ENCODE assay signal across 2 cellular contexts in the genomic region with DNA sequence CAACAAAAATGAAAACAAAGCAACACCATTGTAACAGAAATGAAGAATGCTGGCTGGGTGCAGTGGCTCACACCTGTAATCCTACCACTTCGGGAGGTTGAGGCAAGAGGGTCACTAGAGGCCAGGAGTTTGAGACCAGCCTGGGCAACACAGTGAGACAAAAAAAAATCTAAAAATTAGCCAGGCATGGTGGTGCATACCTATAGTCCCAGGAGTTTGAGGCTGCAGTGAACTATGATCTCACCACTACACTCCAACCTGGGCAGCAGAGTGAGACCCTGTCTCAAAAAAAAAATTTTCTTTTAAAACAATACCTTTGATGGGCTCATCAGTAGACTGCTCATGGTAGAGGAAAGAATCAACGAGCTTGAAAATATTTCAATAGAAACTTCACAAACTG.
TF ChIP-seq lines count a peak whose summit lies in the region.

No MANE protein-coding gene starts in this region.

TF ChIP-seq in GM23338, 12 proteins besides CTCF, POLR2A, EP300 and RAD21:
- TF ChIP-seq, protein P1, sequence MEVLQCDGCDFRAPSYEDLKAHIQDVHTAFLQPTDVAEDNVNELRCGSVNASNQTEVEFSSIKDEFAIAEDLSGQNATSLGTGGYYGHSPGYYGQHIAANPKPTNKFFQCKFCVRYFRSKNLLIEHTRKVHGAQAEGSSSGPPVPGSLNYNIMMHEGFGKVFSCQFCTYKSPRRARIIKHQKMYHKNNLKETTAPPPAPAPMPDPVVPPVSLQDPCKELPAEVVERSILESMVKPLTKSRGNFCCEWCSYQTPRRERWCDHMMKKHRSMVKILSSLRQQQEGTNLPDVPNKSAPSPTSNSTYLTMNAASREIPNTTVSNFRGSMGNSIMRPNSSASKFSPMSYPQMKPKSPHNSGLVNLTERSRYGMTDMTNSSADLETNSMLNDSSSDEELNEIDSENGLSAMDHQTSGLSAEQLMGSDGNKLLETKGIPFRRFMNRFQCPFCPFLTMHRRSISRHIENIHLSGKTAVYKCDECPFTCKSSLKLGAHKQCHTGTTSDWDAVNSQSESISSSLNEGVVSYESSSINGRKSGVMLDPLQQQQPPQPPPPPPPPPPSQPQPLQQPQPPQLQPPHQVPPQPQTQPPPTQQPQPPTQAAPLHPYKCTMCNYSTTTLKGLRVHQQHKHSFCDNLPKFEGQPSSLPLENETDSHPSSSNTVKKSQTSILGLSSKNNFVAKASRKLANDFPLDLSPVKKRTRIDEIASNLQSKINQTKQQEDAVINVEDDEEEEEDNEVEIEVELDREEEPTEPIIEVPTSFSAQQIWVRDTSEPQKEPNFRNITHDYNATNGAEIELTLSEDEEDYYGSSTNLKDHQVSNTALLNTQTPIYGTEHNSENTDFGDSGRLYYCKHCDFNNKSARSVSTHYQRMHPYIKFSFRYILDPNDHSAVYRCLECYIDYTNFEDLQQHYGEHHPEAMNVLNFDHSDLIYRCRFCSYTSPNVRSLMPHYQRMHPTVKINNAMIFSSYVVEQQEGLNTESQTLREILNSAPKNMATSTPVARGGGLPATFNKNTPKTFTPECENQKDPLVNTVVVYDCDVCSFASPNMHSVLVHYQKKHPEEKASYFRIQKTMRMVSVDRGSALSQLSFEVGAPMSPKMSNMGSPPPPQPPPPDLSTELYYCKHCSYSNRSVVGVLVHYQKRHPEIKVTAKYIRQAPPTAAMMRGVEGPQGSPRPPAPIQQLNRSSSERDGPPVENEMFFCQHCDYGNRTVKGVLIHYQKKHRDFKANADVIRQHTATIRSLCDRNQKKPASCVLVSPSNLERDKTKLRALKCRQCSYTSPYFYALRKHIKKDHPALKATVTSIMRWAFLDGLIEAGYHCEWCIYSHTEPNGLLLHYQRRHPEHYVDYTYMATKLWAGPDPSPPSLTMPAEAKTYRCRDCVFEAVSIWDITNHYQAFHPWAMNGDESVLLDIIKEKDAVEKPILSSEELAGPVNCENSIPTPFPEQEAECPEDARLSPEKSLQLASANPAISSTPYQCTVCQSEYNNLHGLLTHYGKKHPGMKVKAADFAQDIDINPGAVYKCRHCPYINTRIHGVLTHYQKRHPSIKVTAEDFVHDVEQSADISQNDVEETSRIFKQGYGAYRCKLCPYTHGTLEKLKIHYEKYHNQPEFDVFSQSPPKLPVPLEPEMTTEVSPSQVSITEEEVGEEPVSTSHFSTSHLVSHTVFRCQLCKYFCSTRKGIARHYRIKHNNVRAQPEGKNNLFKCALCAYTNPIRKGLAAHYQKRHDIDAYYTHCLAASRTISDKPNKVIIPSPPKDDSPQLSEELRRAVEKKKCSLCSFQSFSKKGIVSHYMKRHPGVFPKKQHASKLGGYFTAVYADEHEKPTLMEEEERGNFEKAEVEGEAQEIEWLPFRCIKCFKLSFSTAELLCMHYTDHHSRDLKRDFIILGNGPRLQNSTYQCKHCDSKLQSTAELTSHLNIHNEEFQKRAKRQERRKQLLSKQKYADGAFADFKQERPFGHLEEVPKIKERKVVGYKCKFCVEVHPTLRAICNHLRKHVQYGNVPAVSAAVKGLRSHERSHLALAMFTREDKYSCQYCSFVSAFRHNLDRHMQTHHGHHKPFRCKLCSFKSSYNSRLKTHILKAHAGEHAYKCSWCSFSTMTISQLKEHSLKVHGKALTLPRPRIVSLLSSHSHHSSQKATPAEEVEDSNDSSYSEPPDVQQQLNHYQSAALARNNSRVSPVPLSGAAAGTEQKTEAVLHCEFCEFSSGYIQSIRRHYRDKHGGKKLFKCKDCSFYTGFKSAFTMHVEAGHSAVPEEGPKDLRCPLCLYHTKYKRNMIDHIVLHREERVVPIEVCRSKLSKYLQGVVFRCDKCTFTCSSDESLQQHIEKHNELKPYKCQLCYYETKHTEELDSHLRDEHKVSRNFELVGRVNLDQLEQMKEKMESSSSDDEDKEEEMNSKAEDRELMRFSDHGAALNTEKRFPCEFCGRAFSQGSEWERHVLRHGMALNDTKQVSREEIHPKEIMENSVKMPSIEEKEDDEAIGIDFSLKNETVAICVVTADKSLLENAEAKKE (CRISPR knock-in tag; IDR thresholded peaks at IDR 0.05): no peak
- TF ChIP-seq EZH2 (IDR thresholded peaks at IDR 0.05; ENCODE audit: low read depth, unreplicated experiment): no peak

TF ChIP-seq in WTC11, 78 proteins besides CTCF, POLR2A, EP300 and RAD21 (continued from another document):
- no peak for TF ChIP-seq GABPB1 (CRISPR knock-in tag; IDR thresholded peaks at IDR 0.05)
